ENCODE assay signal across 8 cellular contexts in genomic region chr1:234954613-234955012, GRCh38.
A peak's percentile ranks its signal among the peaks of the same experiment; 100 is the strongest.
DNase-seq lines count a peak whose midpoint lies in the region; ATAC-seq and TF ChIP-seq lines count a peak whose summit lies in the region.

No MANE protein-coding gene starts in this region.

- H3K79me2 ChIP-seq in DOHH2 (ENCODE audit: control insufficient read depth, low read length), result no peaks in the 10 kb centered on the region
- H3K79me2 ChIP-seq in OCI-LY3 (ENCODE audit: low read length), result no peaks in the 10 kb centered on the region

- H3K4me3 ChIP-seq in DOHH2 (ENCODE audit: low read length) (no peak overlapping the region), OCI-LY3 (ENCODE audit: low read length) (peak overlapping the region; percentile 40; the same call in 1 of the 2 replicates), esophagus squamous epithelium (no peak overlapping the region), skeletal muscle satellite cell (ENCODE audit: low read length) (no peak overlapping the region)

- intact Hi-C loops in esophagus squamous epithelium (cut with DNase I), result no loop called here

- H3K9ac ChIP-seq in OCI-LY3 (ENCODE audit: low read length), result peak overlapping the region; percentile 48; the same call in 1 of the 2 replicates
- H3K9ac ChIP-seq in skeletal muscle satellite cell (ENCODE audit: low read depth, low read length), result peak overlapping the region; percentile 56

- DNase-seq in esophagus squamous epithelium (lab: John Stamatoyannopoulos, UW) (no peak), hypothalamus (lab: John Stamatoyannopoulos, UW) (no peak), T1000 (lab: John Stamatoyannopoulos, UW) (no peak)
- DNase-seq in activated effector memory CD4-positive, alpha-beta T cell treated with Interleukin-2 at 50 U/mL for 16 hours, result no peak

- H4K20me1 ChIP-seq in DOHH2 (ENCODE audit: control insufficient read depth, insufficient read depth, low read depth, low read length), result no peaks in the 10 kb centered on the region
- no peaks in the 10 kb centered on the region for H4K20me1 ChIP-seq in OCI-LY3 (ENCODE audit: insufficient read depth, low read length)

- 84 to 93% methylated on average over 6 of the region's 6 CpGs for WGBS in esophagus squamous epithelium, 2 donors

- no peaks in the 10 kb centered on the region for H3K9me3 ChIP-seq in DOHH2 (ENCODE audit: control insufficient read depth, insufficient read depth, low read length)
- peaks cover 1% of the 10 kb centered on the region; the same call in 1 of the 2 replicates for H3K9me3 ChIP-seq in OCI-LY3 (ENCODE audit: insufficient read depth, low read length)
- H3K9me3 ChIP-seq in esophagus squamous epithelium, result peaks cover 0 to 3% (median 2%) of the 10 kb centered on the region in 3 donors
- H3K9me3 ChIP-seq in skeletal muscle satellite cell (replicated peaks; ENCODE audit: low read length), result no peaks in the 10 kb centered on the region

- H3K27ac ChIP-seq in DOHH2 (ENCODE audit: low read depth, low read length) (no peak overlapping the region), OCI-LY3 (ENCODE audit: low read length) (peak overlapping the region; percentile 51), esophagus squamous epithelium (peak overlapping the region; percentile 5 to 75 (median 59))

- no peaks in the 10 kb centered on the region for H3K9me2 ChIP-seq in DOHH2 (replicated peaks; ENCODE audit: control insufficient read depth, low read length)

- H3K4me2 ChIP-seq in DOHH2 (ENCODE audit: low read length), result peak overlapping the region; percentile 61
- peak overlapping the region; percentile 62 for H3K4me2 ChIP-seq in OCI-LY3 (ENCODE audit: low read length)
- H3K4me2 ChIP-seq in skeletal muscle satellite cell (ENCODE audit: low read length), result no peak overlapping the region

- no peaks in the 10 kb centered on the region for H3F3A ChIP-seq in DOHH2 (ENCODE audit: control insufficient read depth, insufficient read depth)

- peaks cover 32% of the 10 kb centered on the region for H3K4me1 ChIP-seq in DOHH2 (ENCODE audit: control insufficient read depth, low read length)
- H3K4me1 ChIP-seq in OCI-LY3 (ENCODE audit: low read length), result peaks cover 63% of the 10 kb centered on the region
- H3K4me1 ChIP-seq in esophagus squamous epithelium, result peaks cover 0 to 39% (median 8%) of the 10 kb centered on the region in 3 donors
- H3K4me1 ChIP-seq in skeletal muscle satellite cell (ENCODE audit: control insufficient read depth, insufficient read depth, low read length), result peaks cover 37% of the 10 kb centered on the region

- ATAC-seq in GM19395 (IDR thresholded peaks at IDR 0.05; ENCODE audit: unreplicated experiment), result no peak

- no peaks in the 10 kb centered on the region for H3K36me3 ChIP-seq in DOHH2 (ENCODE audit: control insufficient read depth, low read length)
- no peaks in the 10 kb centered on the region for H3K36me3 ChIP-seq in OCI-LY3 (replicated peaks; ENCODE audit: low read depth, low read length)
- no peaks in the 10 kb centered on the region for H3K36me3 ChIP-seq in esophagus squamous epithelium
- no peaks in the 10 kb centered on the region for H3K36me3 ChIP-seq in skeletal muscle satellite cell (ENCODE audit: insufficient read depth, low read length)

- H2AFZ ChIP-seq in OCI-LY3 (ENCODE audit: low read depth, low read length), result peak overlapping the region; percentile 87

- no peak for TF ChIP-seq POLR2A in esophagus squamous epithelium (IDR thresholded peaks at IDR 0.05)

- H3K27me3 ChIP-seq in DOHH2 (ENCODE audit: control insufficient read depth, low read length) (no peaks in the 10 kb centered on the region), OCI-LY3 (ENCODE audit: low read depth, low read length) (no peaks in the 10 kb centered on the region), esophagus squamous epithelium (no peaks in the 10 kb centered on the region), skeletal muscle satellite cell (ENCODE audit: control insufficient read depth, insufficient read depth, low read length) (no peaks in the 10 kb centered on the region)

- TF ChIP-seq CTCF in DOHH2 (IDR thresholded peaks at IDR 0.05; ENCODE audit: low read depth, low read length, poor library complexity, severe bottlenecking) (no peak), OCI-LY3 (IDR thresholded peaks at IDR 0.05; ENCODE audit: low read depth, low read length) (no peak), esophagus squamous epithelium (IDR thresholded peaks at IDR 0.05) (no peak)
